In the genomic region with DNA sequence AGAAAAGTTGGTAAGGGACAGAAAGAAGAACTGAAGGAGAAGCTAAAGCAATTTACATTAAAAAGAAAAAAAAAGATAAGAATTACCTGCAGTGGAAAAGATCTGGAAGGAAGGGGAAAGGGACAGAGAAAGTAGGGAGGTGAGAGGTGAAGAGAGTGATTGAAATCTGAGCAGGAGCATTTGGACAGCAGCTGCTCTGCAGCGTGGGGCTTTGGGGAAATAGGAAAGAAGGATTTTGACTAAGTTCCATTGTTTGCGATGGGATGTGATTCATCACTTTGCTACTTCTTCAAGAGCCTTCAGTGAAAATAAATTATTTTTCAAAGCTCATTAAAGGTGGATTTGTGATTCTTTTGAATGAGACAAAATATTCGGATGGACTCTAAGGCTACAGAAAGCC, we compare ENCODE assay signal across 20 cellular contexts. TPM values are rescaled to one million over a fixed set of nuclear protein-coding genes. Genes with fewer than 3 reads are reported as not detected.
DNase-seq lines count a peak whose midpoint lies in the region; ATAC-seq and TF ChIP-seq lines count a peak whose summit lies in the region.
"Had no signal": no experiment of that assay in that cellular context is flagged by ENCODE, and none has a peak within 500 bp of the region (broad histone marks: within the 10 kb centered on the region; RNA-seq: fewer than 3 reads in every experiment).

No MANE protein-coding gene starts in this region.

- no peaks in the 10 kb centered on the region for H3K9me3 Mint-ChIP-seq in stimulated activated effector memory CD8-positive, alpha-beta T cell treated with anti-CD3 and anti-CD28 coated beads, Interleukin-12 subunit alpha, Interleukin-12 subunit beta, amount 100 ng/mL, for 72 hours
- H3K9me3 Mint-ChIP-seq: activated naive CD4-positive, alpha-beta T cell treated with anti-CD3 and anti-CD28 coated beads, Interleukin-2, amount 10 ng/mL, durations not matched to agents 7 days and 5 days; memory B cell; nephron had no signal

- H3K36me3 ChIP-seq in GM23248 (ENCODE audit: low read depth): no peaks in the 10 kb centered on the region
- no peaks in the 10 kb centered on the region for H3K36me3 ChIP-seq in RWPE2 (ENCODE audit: low read depth)
- no peaks in the 10 kb centered on the region for H3K36me3 ChIP-seq in fibroblast of lung (ENCODE audit: control insufficient read depth, insufficient read depth, low read length)

- H3K4me2 ChIP-seq in GM23248 (ENCODE audit: unreplicated experiment) (no peak overlapping the region), fibroblast of lung (ENCODE audit: extremely low read depth, insufficient read depth, low read length) (no peak overlapping the region)

- H3K79me2 ChIP-seq in GM23248 (ENCODE audit: insufficient read depth) (no peaks in the 10 kb centered on the region), fibroblast of lung (ENCODE audit: control insufficient read depth, insufficient read depth, low read length) (no peaks in the 10 kb centered on the region)

- no peak overlapping the region for H3K4me3 ChIP-seq in GM23248
- H3K4me3 ChIP-seq in RWPE2 (ENCODE audit: severe bottlenecking): no peak overlapping the region
- H3K4me3 ChIP-seq in fibroblast of lung (replicated peaks in 1 of 4; ENCODE audit: control extremely low read depth in 1 of 4, insufficient read depth in 1 of 4, low read depth in 3 of 4, low read length in 4 of 4): no peak overlapping the region
- no peak overlapping the region for H3K4me3 ChIP-seq in skeletal muscle cell (ENCODE audit: low read depth, low read length)

- H3K9me3 ChIP-seq in GM23248 (ENCODE audit: low read depth): no peaks in the 10 kb centered on the region
- H3K9me3 ChIP-seq in RWPE2 (ENCODE audit: severe bottlenecking): no peaks in the 10 kb centered on the region
- no peaks in the 10 kb centered on the region for H3K9me3 ChIP-seq in fibroblast of lung (ENCODE audit: control insufficient read depth, insufficient read depth, low read depth, low read length)

- H3K27ac Mint-ChIP-seq in stimulated activated effector memory CD8-positive, alpha-beta T cell treated with anti-CD3 and anti-CD28 coated beads, Interleukin-12 subunit alpha, Interleukin-12 subunit beta, amount 100 ng/mL, for 72 hours: no peak overlapping the region
- H3K27ac Mint-ChIP-seq: activated naive CD4-positive, alpha-beta T cell treated with anti-CD3 and anti-CD28 coated beads, Interleukin-2, amount 10 ng/mL, durations not matched to agents 7 days and 5 days; memory B cell; nephron had no signal

- TF ChIP-seq CTCF in RWPE2 (IDR thresholded peaks at IDR 0.05; ENCODE audit: poor library complexity, severe bottlenecking): no peak
- TF ChIP-seq CTCF in fibroblast of lung (conservative IDR thresholded peaks at IDR 0.05 in 1 of 2, IDR thresholded peaks at IDR 0.05 in 1 of 2; ENCODE audit: low read depth in 1 of 2, low read length in 2 of 2): no peak

- 37 to 38% methylated on average over 3 of the region's 3 CpGs for WGBS in GM23248 (ENCODE audit: low coverage in 1 of 2, low lambda C conversion rate in 2 of 2, missing lambda C conversion rate in 2 of 2), 2 experiments

- H3K4me1 Mint-ChIP-seq in stimulated activated effector memory CD8-positive, alpha-beta T cell treated with anti-CD3 and anti-CD28 coated beads, Interleukin-12 subunit alpha, Interleukin-12 subunit beta, amount 100 ng/mL, for 72 hours: no peaks in the 10 kb centered on the region
- H3K4me1 Mint-ChIP-seq: activated naive CD4-positive, alpha-beta T cell treated with anti-CD3 and anti-CD28 coated beads, Interleukin-2, amount 10 ng/mL, durations not matched to agents 7 days and 5 days; memory B cell; nephron had no signal

- no peak overlapping the region for H3K9ac ChIP-seq in GM23248
- H3K9ac ChIP-seq in fibroblast of lung (ENCODE audit: insufficient read depth, low read length): no peak overlapping the region

- H3K9me2 ChIP-seq in GM23248 (ENCODE audit: insufficient read depth): no peaks in the 10 kb centered on the region

- H2AFZ ChIP-seq in GM23248: no peak overlapping the region
- no peak overlapping the region for H2AFZ ChIP-seq in fibroblast of lung (ENCODE audit: low read length)

- no peaks in the 10 kb centered on the region for H3K36me3 Mint-ChIP-seq in stimulated activated effector memory CD8-positive, alpha-beta T cell treated with anti-CD3 and anti-CD28 coated beads, Interleukin-12 subunit alpha, Interleukin-12 subunit beta, amount 100 ng/mL, for 72 hours
- H3K36me3 Mint-ChIP-seq: activated naive CD4-positive, alpha-beta T cell treated with anti-CD3 and anti-CD28 coated beads, Interleukin-2, amount 10 ng/mL, durations not matched to agents 7 days and 5 days; memory B cell had no signal

- DNase-seq in GM23248 (peak; percentile 36), RWPE2 (ENCODE audit: low spot score) (no peak), fibroblast of lung (ENCODE audit: low read depth in 2 of 2) (peak; percentile 14 to 52), skeletal muscle cell (ENCODE audit: low read depth) (peak; percentile 21), Right ventricle myocardium inferior (ENCODE audit: missing footprints) (no peak)
- no peak for DNase-seq in activated CD8-positive, alpha-beta memory T cell treated with anti-CD3 and anti-CD28 coated beads, Interleukin-2, amount 50 U/mL, for 48 hours
- no peak for DNase-seq in stimulated activated effector memory CD8-positive, alpha-beta T cell treated with anti-CD3 and anti-CD28 coated beads, Interleukin-12 subunit alpha, Interleukin-12 subunit beta, amount 100 ng/mL, for 72 hours (ENCODE audit: low spot score in 2 of 2)
- DNase-seq: activated naive CD4-positive, alpha-beta T cell treated with anti-CD3 and anti-CD28 coated beads, Interleukin-2, amount 10 ng/mL, durations not matched to agents 7 days and 5 days; C1 segment of cervical spinal cord; DND-41; effector memory CD4-positive, alpha-beta T cell; islet precursor cell; NCI-H2107; NK-92 treated with Interleukin-12 subunit alpha and Interleukin-12 subunit beta, amount 100 ng/mL, for 24 hours; right cardiac atrium; SHP77 treated with DMSO at 0.1 percent for 48 hours; stimulated activated CD4-positive, alpha-beta T cell treated with anti-CD3 and anti-CD28 coated beads, Interleukin-1b, Interleukin-23, amount 100 ng/mL, for 48 hours; T-helper 9 cell had no signal

- H3F3A ChIP-seq in GM23248 (ENCODE audit: insufficient read depth): no peaks in the 10 kb centered on the region

- intact Hi-C loops in Right ventricle myocardium inferior (cut with DNase I): no loop called here

- in situ Hi-C loops in GM23248 (cut with MboI): no loop called here

- H4K20me1 ChIP-seq in GM23248 (ENCODE audit: insufficient read depth) (no peaks in the 10 kb centered on the region), fibroblast of lung (ENCODE audit: control insufficient read depth, extremely low read depth, insufficient read depth, low read length) (no peaks in the 10 kb centered on the region)

- H3K4me1 ChIP-seq in GM23248 (ENCODE audit: insufficient read depth) (0 out of 2 replicates have a peak, but pooled peaks cover 3% of the 10 kb centered on the region), RWPE2 (ENCODE audit: insufficient read depth, poor library complexity, severe bottlenecking) (no peaks in the 10 kb centered on the region), fibroblast of lung (ENCODE audit: control insufficient read depth, extremely low read depth, insufficient read depth, low read length) (no peaks in the 10 kb centered on the region)

- ATAC-seq in RWPE2 (ENCODE audit: low read depth): peak; percentile 85
- ATAC-seq in stimulated activated effector memory CD8-positive, alpha-beta T cell treated with anti-CD3 and anti-CD28 coated beads, Interleukin-12 subunit alpha, Interleukin-12 subunit beta, amount 100 ng/mL, for 72 hours: no peak
- no peak for ATAC-seq in Right ventricle myocardium inferior
- ATAC-seq: right cardiac atrium had no signal

- H3K27ac ChIP-seq in GM23248: no peak overlapping the region
- peak overlapping the region; percentile 3 for H3K27ac ChIP-seq in RWPE2 (ENCODE audit: poor library complexity, severe bottlenecking)
- H3K27ac ChIP-seq in fibroblast of lung (ENCODE audit: insufficient read depth, low read length): no peak overlapping the region

- H3K27me3 ChIP-seq in GM23248 (replicated peaks; ENCODE audit: insufficient read depth) (0 out of 2 replicates have a peak, but pooled peaks cover 17% of the 10 kb centered on the region), RWPE2 (ENCODE audit: insufficient read depth, poor library complexity, severe bottlenecking) (no peaks in the 10 kb centered on the region), fibroblast of lung (ENCODE audit: control insufficient read depth, insufficient read depth, low read length) (peaks cover 2% of the 10 kb centered on the region)

- H3K4me3 Mint-ChIP-seq in stimulated activated effector memory CD8-positive, alpha-beta T cell treated with anti-CD3 and anti-CD28 coated beads, Interleukin-12 subunit alpha, Interleukin-12 subunit beta, amount 100 ng/mL, for 72 hours: no peak overlapping the region
- H3K4me3 Mint-ChIP-seq: activated naive CD4-positive, alpha-beta T cell treated with anti-CD3 and anti-CD28 coated beads, Interleukin-2, amount 10 ng/mL, durations not matched to agents 7 days and 5 days; memory B cell; nephron had no signal

RNA-seq across cellular contexts. Expression of gene NMNAT2, which starts 26.1 kb away (rescaled TPM):
- total RNA-seq in GM23248 (2014; rRNA removed; shearing (Covaris generic)): 2.4 and 6.2 TPM in 2 replicates
- 3.6 and 4.2 TPM in 2 replicates for polyA plus RNA-seq in GM23248 (2016; fragmentation: Nextera tagmentation; extraction: Ambion mirVana)
- total RNA-seq in fibroblast of lung: under 0.01 TPM in 2 replicates
- 0.02 and 0.61 TPM in 2 replicates for polyA plus RNA-seq in fibroblast of lung
- polyA plus RNA-seq in fibroblast of lung (2012): 0.15 and 0.90 TPM in 2 replicates
- not detected in 2 replicates for polyA minus RNA-seq in fibroblast of lung (ENCODE audit: low replicate concordance)
- 2.1 TPM for total RNA-seq in Right ventricle myocardium inferior

RNA-seq across cellular contexts. Expression of gene SMG7, which starts 28.1 kb away (rescaled TPM):
- 16.2 and 18.7 TPM in 2 replicates for total RNA-seq in GM23248 (2014; rRNA removed; shearing (Covaris generic))
- polyA plus RNA-seq in GM23248 (2016; fragmentation: Nextera tagmentation; extraction: Ambion mirVana): 28.2 and 32.8 TPM in 2 replicates
- total RNA-seq in fibroblast of lung: 16.2 and 23.1 TPM in 2 replicates
- polyA plus RNA-seq in fibroblast of lung: 30.7 and 31.0 TPM in 2 replicates
- polyA plus RNA-seq in fibroblast of lung (2012): 18.8 and 19.4 TPM in 2 replicates
- polyA minus RNA-seq in fibroblast of lung (ENCODE audit: low replicate concordance): 24.7 and 35.3 TPM in 2 replicates
- total RNA-seq in Right ventricle myocardium inferior: 45.5 TPM

Comparison
In these comparisons a context has a peak if more than half of its experiments do, and no peak if none do; other contexts are left out.
1. DNase-seq: peak in GM23248 (single experiment), fibroblast of lung (2 of 2) and skeletal muscle cell (single experiment); none in RWPE2 (single experiment), activated CD8-positive, alpha-beta memory T cell treated with anti-CD3 and anti-CD28 coated beads, Interleukin-2, amount 50 U/mL, for 48 hours (single experiment), stimulated activated effector memory CD8-positive, alpha-beta T cell treated with anti-CD3 and anti-CD28 coated beads, Interleukin-12 subunit alpha, Interleukin-12 subunit beta, amount 100 ng/mL, for 72 hours (0 of 2) and Right ventricle myocardium inferior (single experiment).